Comparison of ENCODE assay signal across 9 cellular contexts in the genomic region with DNA sequence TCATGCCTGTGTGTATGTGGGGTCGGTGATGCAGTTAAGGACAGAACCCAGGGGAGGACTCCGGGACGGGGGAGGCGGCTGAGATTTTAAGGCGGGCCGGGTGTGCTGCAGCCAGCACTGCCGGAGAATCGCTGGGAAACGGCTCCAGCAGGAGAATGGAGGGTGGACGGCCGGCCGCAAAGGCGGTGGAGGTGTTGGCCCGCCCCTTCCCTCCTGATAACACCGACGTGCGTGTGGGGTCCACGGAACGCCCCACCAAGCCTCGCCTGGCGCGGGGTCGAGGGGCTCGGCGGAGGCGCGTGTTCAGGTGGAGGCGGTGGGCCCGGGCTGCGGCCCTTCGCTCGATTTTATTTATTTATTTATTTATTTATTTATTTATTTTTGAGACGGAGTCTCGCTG. TPM values are rescaled to one million over a fixed set of nuclear protein-coding genes. Genes with fewer than 3 reads are reported as not detected.
DNase-seq lines count a peak whose midpoint lies in the region; ATAC-seq and TF ChIP-seq lines count a peak whose summit lies in the region.
"Had no signal": no experiment of that assay in that cellular context is flagged by ENCODE, and none has a peak within 500 bp of the region (broad histone marks: within the 10 kb centered on the region; RNA-seq: fewer than 3 reads in every experiment).

No MANE protein-coding gene starts in this region.

- TF ChIP-seq CTCF in natural killer cell (IDR thresholded peaks at IDR 0.05), result no peak

- no peak overlapping the region for H3K27ac Mint-ChIP-seq in central memory CD8-positive, alpha-beta T cell (ENCODE audit: low read depth)
- H3K27ac Mint-ChIP-seq in natural killer cell, result peak overlapping the region in 1 of 2 donors; percentile 53

- intact Hi-C loops in Right ventricle myocardium superior (cut with DNase I) (loop anchor here (5.0 to 10.0 kb wide), 2 partner anchors 257 to 455 kb away; partner anchors contain the start of genes FUS and HSD3B7), Right ventricle myocardium inferior (cut with DNase I) (loop anchor here (10.0 kb wide), 1 partner anchor 257 kb away; the partner anchor contains the start of gene FUS), natural killer cell (cut with micrococcal nuclease) (loop anchor here (2.0 to 5.0 kb wide), 5 partner anchors 55 to 457 kb away; partner anchors contain the start of genes HSD3B7 and PYCARD)

- peak; percentile 1 for ATAC-seq in Right ventricle myocardium superior (ENCODE audit: poor library complexity)
- ATAC-seq in Right ventricle myocardium inferior, result no peak
- no peak for ATAC-seq in central memory CD8-positive, alpha-beta T cell (replicated peaks; ENCODE audit: extremely low read depth, poor library complexity, severe bottlenecking)
- ATAC-seq in natural killer cell, result no peak
- ATAC-seq in HG03521 (IDR thresholded peaks at IDR 0.05; ENCODE audit: unreplicated experiment), result no peak

- H3K36me3 Mint-ChIP-seq in central memory CD8-positive, alpha-beta T cell (ENCODE audit: insufficient read depth), result peaks cover 3% of the 10 kb centered on the region
- no peaks in the 10 kb centered on the region for H3K36me3 Mint-ChIP-seq in natural killer cell

- peak overlapping the region; percentile 90 for H3K4me3 Mint-ChIP-seq in central memory CD8-positive, alpha-beta T cell
- peak overlapping the region; percentile 89 for H3K4me3 Mint-ChIP-seq in natural killer cell

- no peak for DNase-seq in Right ventricle myocardium superior
- no peak for DNase-seq in Right ventricle myocardium inferior (ENCODE audit: missing footprints)
- no peak for DNase-seq in central memory CD8-positive, alpha-beta T cell (ENCODE audit: low spot score in 2 of 2)
- DNase-seq in natural killer cell, result no peak
- DNase-seq in putamen (ENCODE audit: low spot score), result no peak
- DNase-seq in effector CD8-positive, alpha-beta T cell (lab: John Stamatoyannopoulos, UW), result no peak
- no peak for DNase-seq in activated CD8-positive, alpha-beta memory T cell treated with anti-CD3 and anti-CD28 coated beads, Interleukin-2, amount 50 U/mL, for 4 hours
- DNase-seq: DMS 273 treated with DMSO at 0.1 percent for 48 hours had no signal

- H3K9me3 Mint-ChIP-seq in central memory CD8-positive, alpha-beta T cell, result no peaks in the 10 kb centered on the region
- H3K9me3 Mint-ChIP-seq in natural killer cell, result no peaks in the 10 kb centered on the region

- no peaks in the 10 kb centered on the region for H3K27me3 Mint-ChIP-seq in central memory CD8-positive, alpha-beta T cell
- H3K27me3 Mint-ChIP-seq in natural killer cell (ENCODE audit: low read depth in 2 of 2), result no peaks in the 10 kb centered on the region

- H3K4me1 Mint-ChIP-seq in central memory CD8-positive, alpha-beta T cell, result peaks cover 25% of the 10 kb centered on the region
- peaks cover 14 to 36% of the 10 kb centered on the region in 2 donors for H3K4me1 Mint-ChIP-seq in natural killer cell

RNA-seq across cellular contexts. Expression of gene ZNF843, which starts 0.6 kb away (rescaled TPM):
- 1.9 TPM for total RNA-seq in Right ventricle myocardium superior
- total RNA-seq in Right ventricle myocardium inferior, result 1.8 TPM
- under 1 TPM; 0.14 to 0.50 (median 0.23) TPM for total RNA-seq in natural killer cell

RNA-seq across cellular contexts. Expression of gene COX6A2, which starts 13.8 kb away (rescaled TPM):
- total RNA-seq in Right ventricle myocardium superior (1,514 TPM), Right ventricle myocardium inferior (1,434 TPM), natural killer cell (not detected)

RNA-seq across cellular contexts. Expression of gene ARMC5, which starts 17.3 kb away (rescaled TPM):
- total RNA-seq in Right ventricle myocardium superior (5.8 TPM), Right ventricle myocardium inferior (5.5 TPM), natural killer cell (10 to 100 TPM; 10.4 to 22.8 (median 16.6) TPM)

RNA-seq across cellular contexts. Expression of gene TGFB1I1, which starts 30.0 kb away (rescaled TPM):
- total RNA-seq in Right ventricle myocardium superior, result 13.2 TPM
- 19.9 TPM for total RNA-seq in Right ventricle myocardium inferior
- 1 to 10 TPM in 1 of 3 donors, under 1 TPM in 2; 0.72 to 1.3 (median 0.78) TPM for total RNA-seq in natural killer cell

RNA-seq across cellular contexts. Expression of gene SLC5A2, which starts 41.0 kb away (rescaled TPM):
- total RNA-seq in Right ventricle myocardium superior (not detected), Right ventricle myocardium inferior (not detected), natural killer cell (under 1 TPM in 2 of 3 donors, not detected in 1; 0.20 to 0.96 TPM)

Comparison
In these comparisons a context has a peak if more than half of its experiments do, and no peak if none do; other contexts are left out.
1. RNA of gene COX6A2, which starts 13.8 kb away (total RNA-seq): 1,514 TPM in Right ventricle myocardium superior (single experiment) and 1,434 TPM in Right ventricle myocardium inferior (single experiment); not detected in natural killer cell; every median in the first group is over 1,000 times any median in the second.